ENCODE assay signal across 7 cellular contexts in the genomic region with DNA sequence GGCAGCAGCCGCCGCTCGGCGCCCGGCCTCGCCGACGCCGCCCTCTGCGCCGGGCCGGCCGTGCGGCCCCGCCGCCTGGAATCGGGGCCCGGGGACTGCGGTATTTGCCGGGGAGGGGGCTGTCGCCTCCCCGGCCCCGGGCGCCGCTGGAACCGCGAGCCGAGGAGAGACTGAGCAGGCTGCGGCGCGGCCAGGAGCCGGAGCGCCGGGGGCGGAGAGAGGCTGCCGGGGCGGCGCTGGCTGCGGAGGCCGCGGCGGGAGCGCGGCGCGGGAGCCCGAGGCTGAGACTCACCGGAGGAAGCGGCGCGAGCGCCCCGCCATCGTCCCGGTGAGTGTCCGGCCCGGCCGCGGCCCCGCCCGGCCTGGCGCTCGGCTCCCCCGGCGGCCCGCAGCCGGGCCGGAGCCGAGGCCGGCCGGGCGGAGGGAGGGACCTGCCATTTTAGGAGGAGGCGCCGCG. TPM values are rescaled to one million over a fixed set of nuclear protein-coding genes. Genes with fewer than 3 reads are reported as not detected.
DNase-seq lines count a peak whose midpoint lies in the region; ATAC-seq and TF ChIP-seq lines count a peak whose summit lies in the region.

No MANE protein-coding gene starts in this region.

- no peak overlapping the region for H2BK20ac ChIP-seq in IMR-90 (ENCODE audit: low read depth, low read length)

- no peak overlapping the region for H2BK15ac ChIP-seq in IMR-90 (ENCODE audit: low read depth, low read length)

- no peak for TF ChIP-seq RAD21 in IMR-90 (IDR thresholded peaks at IDR 0.05; ENCODE audit: low read length)

- dilution Hi-C loops in IMR-90 (cut with HindIII; ENCODE audit: low sequenced_read_pairs, unreplicated experiment), result no loop called here

- H3K27ac ChIP-seq in IMR-90 (ENCODE audit: insufficient read depth, low read length) (peak overlapping the region; percentile 99), body of pancreas (peak overlapping the region; percentile 99 to 100 (median 100)), lower lobe of right lung (peak overlapping the region; percentile 99), upper lobe of right lung (peak overlapping the region; percentile 98)

- H3K9me1 ChIP-seq in IMR-90 (ENCODE audit: insufficient read depth, low read length), result peaks cover 6% of the 10 kb centered on the region

- peak overlapping the region; percentile 99 for H2AK9ac ChIP-seq in IMR-90 (replicated peaks; ENCODE audit: low read depth, low read length, poor library complexity)

- H2BK5ac ChIP-seq in IMR-90 (ENCODE audit: low read depth, low read length, poor library complexity, severe bottlenecking), result peak overlapping the region; percentile 99

- H4K91ac ChIP-seq in IMR-90 (ENCODE audit: insufficient read depth, low read depth, low read length), result no peak overlapping the region

- H3K4me3 ChIP-seq in GM12875 (ENCODE audit: low read depth, low read length) (peak overlapping the region; percentile 98), IMR-90 (ENCODE audit: insufficient read depth, low read depth, low read length) (peak overlapping the region; percentile 96), body of pancreas (peak overlapping the region; percentile 82 to 88), lower lobe of right lung (peak overlapping the region; percentile 88), upper lobe of right lung (peak overlapping the region; percentile 70)

- H3K9me3 ChIP-seq in IMR-90 (ENCODE audit: control insufficient read depth, insufficient read depth, low read length) (no peaks in the 10 kb centered on the region), body of pancreas (no peaks in the 10 kb centered on the region), lower lobe of right lung (no peaks in the 10 kb centered on the region), upper lobe of right lung (no peaks in the 10 kb centered on the region)

- TF ChIP-seq POLR2A in IMR-90 (IDR thresholded peaks at IDR 0.05; ENCODE audit: low read depth, low read length) (no peak), body of pancreas (IDR thresholded peaks at IDR 0.05) (no peak)

- H4K20me1 ChIP-seq in IMR-90 (ENCODE audit: insufficient read depth, low read length), result peaks cover 34% of the 10 kb centered on the region

- POLR2A ChIA-PET in IMR-90 (lab: Charles Lee; ENCODE audit: unreplicated experiment), result no interaction called here

- H4K5ac ChIP-seq in IMR-90 (ENCODE audit: low read depth, low read length), result no peak overlapping the region

- no TSS peak for BruUV-seq in IMR-90 (replicated peaks; lab: Mats Ljungman, UMichigan)

- no peak for DNase-seq in IMR-90
- peak; percentile 33 to 47 (median 40) for DNase-seq in body of pancreas
- no peak for DNase-seq in lower lobe of right lung
- no peak for DNase-seq in upper lobe of right lung
- DNase-seq in hepatic stellate cell (ENCODE audit: low spot score), result no peak
- DNase-seq in NCI-H2081 (lab: John Stamatoyannopoulos, UW), result no peak

- in situ Hi-C loops in IMR-90 (cut with MboI; ENCODE audit: low sequenced_read_pairs), result no loop called here

- 0% methylated on average over 54 of the region's 75 CpGs; no CpG with 5 or more reads in 1 of the 2 experiments for WGBS in IMR-90 (ENCODE audit: extremely low coverage in 2 of 2, insufficient read length in 1 of 2), 2 experiments
- WGBS in body of pancreas, 2 donors, result 0% methylated on average over 51 of the region's 75 CpGs; no CpG with 5 or more reads in 1 of the 2 donors

- ATAC-seq in IMR-90 (ENCODE audit: low read depth) (no peak; the same call in 1 of the 2 replicates), body of pancreas (peak; percentile 6), lower lobe of right lung (peak in 1 of 2 donors; percentile 9), upper lobe of right lung (no peak)

- H3K9ac ChIP-seq in IMR-90 (ENCODE audit: low read depth, low read length), result peak overlapping the region; percentile 96

- H3K23ac ChIP-seq in IMR-90 (ENCODE audit: low read depth, low read length), result no peak overlapping the region

- no peak overlapping the region for H2BK120ac ChIP-seq in IMR-90 (ENCODE audit: low read depth, low read length)

- no peak overlapping the region; the same call in 1 of the 2 replicates for H3K56ac ChIP-seq in IMR-90 (ENCODE audit: extremely low read depth, insufficient read depth, low read length)

- CTCF ChIA-PET in IMR-90 (lab: Yijun Ruan, JAX), result interaction anchor here (1.0 kb wide), 1 partner anchor 95 kb away, joined by 3 read pairs; no protein-coding TSS in a partner anchor

- no peak overlapping the region for H3K4ac ChIP-seq in IMR-90 (ENCODE audit: low read depth, low read length)

- no peaks in the 10 kb centered on the region for H3K27me3 ChIP-seq in IMR-90 (ENCODE audit: control insufficient read depth, insufficient read depth, low read length)
- H3K27me3 ChIP-seq in body of pancreas, result no peaks in the 10 kb centered on the region
- H3K27me3 ChIP-seq in lower lobe of right lung (ENCODE audit: low read depth), result no peaks in the 10 kb centered on the region
- H3K27me3 ChIP-seq in upper lobe of right lung, result no peaks in the 10 kb centered on the region

- intact Hi-C loops in IMR-90 (cut with micrococcal nuclease), result loop anchor here (5.0 kb wide), 2 partner anchors 195 to 215 kb away; no protein-coding TSS in a partner anchor
- intact Hi-C loops in body of pancreas (cut with DNase I), result no loop called here
- intact Hi-C loops in lower lobe of right lung (cut with DNase I), result no loop called here
- intact Hi-C loops in upper lobe of right lung (cut with DNase I), result no loop called here

- peaks cover 7 to 24% of the 10 kb centered on the region in 2 experiments; a peak in 2 of 4 replicates for H3K79me1 ChIP-seq in IMR-90 (ENCODE audit: low read depth in 1 of 2, low read length in 2 of 2)

- no peak overlapping the region for H3K18ac ChIP-seq in IMR-90 (ENCODE audit: low read depth, low read length)

- no peak overlapping the region for H3K14ac ChIP-seq in IMR-90 (replicated peaks; ENCODE audit: low read depth, low read length)

- TF ChIP-seq CTCF in GM12875 (IDR thresholded peaks at IDR 0.05; ENCODE audit: borderline replicate concordance, insufficient read depth, low read depth, low read length), result no peak
- no peak for TF ChIP-seq CTCF in IMR-90 (conservative IDR thresholded peaks at IDR 0.05; ENCODE audit: low read depth, low read length)
- TF ChIP-seq CTCF in body of pancreas (IDR thresholded peaks at IDR 0.05), result no peak
- no peak for TF ChIP-seq CTCF in lower lobe of right lung (IDR thresholded peaks at IDR 0.05)
- no peak for TF ChIP-seq CTCF in upper lobe of right lung (IDR thresholded peaks at IDR 0.05)

- peaks cover 2% of the 10 kb centered on the region; the same call in 1 of the 2 replicates for H3K4me1 ChIP-seq in IMR-90 (ENCODE audit: control insufficient read depth, insufficient read depth, low read length)
- H3K4me1 ChIP-seq in body of pancreas, result peaks cover 45% of the 10 kb centered on the region
- H3K4me1 ChIP-seq in lower lobe of right lung, result peaks cover 49% of the 10 kb centered on the region
- peaks cover 38% of the 10 kb centered on the region for H3K4me1 ChIP-seq in upper lobe of right lung

- peak overlapping the region; percentile 89 for H2AFZ ChIP-seq in IMR-90 (replicated peaks; ENCODE audit: low read length, poor library complexity)

- no peak overlapping the region for H2AK5ac ChIP-seq in IMR-90 (ENCODE audit: low read depth, low read length)

- H3K36me3 ChIP-seq in IMR-90 (ENCODE audit: control insufficient read depth, insufficient read depth, low read length), result no peaks in the 10 kb centered on the region
- no peaks in the 10 kb centered on the region for H3K36me3 ChIP-seq in body of pancreas (replicated peaks in 1 of 2; ENCODE audit: insufficient read depth in 1 of 2, low read depth in 2 of 2)
- H3K36me3 ChIP-seq in lower lobe of right lung, result no peaks in the 10 kb centered on the region
- H3K36me3 ChIP-seq in upper lobe of right lung, result no peaks in the 10 kb centered on the region

- peak overlapping the region in 1 of 2 experiments; percentile 66; a peak in 1 of 4 replicates for H4K8ac ChIP-seq in IMR-90 (ENCODE audit: low read depth in 2 of 2, low read length in 2 of 2)

- no peak overlapping the region for H3K4me2 ChIP-seq in IMR-90 (ENCODE audit: low read depth, low read length)

TF ChIP-seq in IMR-90, 13 proteins besides CTCF, POLR2A, EP300 and RAD21 (continues in another document):
- TF ChIP-seq RFX5 (IDR thresholded peaks at IDR 0.05; ENCODE audit: low read depth, low read length) (no peak), SMC3 (IDR thresholded peaks at IDR 0.05; ENCODE audit: low read depth, low read length) (no peak), MAZ (IDR thresholded peaks at IDR 0.05; ENCODE audit: borderline replicate concordance, low read depth, low read length) (no peak), MAFK (IDR thresholded peaks at IDR 0.05; ENCODE audit: low read depth, low read length) (no peak), CHD1 (IDR thresholded peaks at IDR 0.05; ENCODE audit: low read depth, low read length) (no peak; the same call in 1 of the 2 replicates), BHLHE40 (IDR thresholded peaks at IDR 0.05; ENCODE audit: low read depth, low read length) (no peak), MXI1 (IDR thresholded peaks at IDR 0.05; ENCODE audit: borderline replicate concordance, low read depth, low read length) (no peak), NFE2L2 (IDR thresholded peaks at IDR 0.05; ENCODE audit: low read depth, low read length) (no peak), FOS (IDR thresholded peaks at IDR 0.05; ENCODE audit: low read depth, low read length) (no peak), RCOR1 (IDR thresholded peaks at IDR 0.05; ENCODE audit: insufficient replicate concordance, low read length) (no peak), CEBPB (IDR thresholded peaks at IDR 0.05; ENCODE audit: low read depth, low read length) (no peak)
- TF ChIP-seq, protein P1, sequence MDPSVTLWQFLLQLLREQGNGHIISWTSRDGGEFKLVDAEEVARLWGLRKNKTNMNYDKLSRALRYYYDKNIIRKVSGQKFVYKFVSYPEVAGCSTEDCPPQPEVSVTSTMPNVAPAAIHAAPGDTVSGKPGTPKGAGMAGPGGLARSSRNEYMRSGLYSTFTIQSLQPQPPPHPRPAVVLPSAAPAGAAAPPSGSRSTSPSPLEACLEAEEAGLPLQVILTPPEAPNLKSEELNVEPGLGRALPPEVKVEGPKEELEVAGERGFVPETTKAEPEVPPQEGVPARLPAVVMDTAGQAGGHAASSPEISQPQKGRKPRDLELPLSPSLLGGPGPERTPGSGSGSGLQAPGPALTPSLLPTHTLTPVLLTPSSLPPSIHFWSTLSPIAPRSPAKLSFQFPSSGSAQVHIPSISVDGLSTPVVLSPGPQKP (IDR thresholded peaks at IDR 0.05; ENCODE audit: borderline replicate concordance, low read depth, low read length), result no peak

RNA-seq across cellular contexts. Expression of gene DYRK1A, which starts 0.8 kb away (rescaled TPM):
- total RNA-seq in IMR-90 (2012; rRNA removed) (41.9 and 50.5 TPM in 2 replicates), body of pancreas (10 to 100 TPM; 42.5 to 44.1 TPM), lower lobe of right lung (67.7 TPM), upper lobe of right lung (70.9 TPM)
- polyA plus RNA-seq in IMR-90 (2012; rRNA removed), result 18.6 and 22.2 TPM in 2 replicates
- 3.9 and 14.0 TPM in 2 replicates for polyA plus RNA-seq in IMR-90 (2012; cell fraction: cytosol; rRNA removed)
- 55.1 and 65.8 TPM in 2 replicates for polyA plus RNA-seq in IMR-90 (2012; cell fraction: nucleus; rRNA removed; ENCODE audit: low replicate concordance)

Comparison
In these comparisons a context has a peak if more than half of its experiments do, and no peak if none do; other contexts are left out.
1. DNase-seq: peak in body of pancreas (4 of 4); none in IMR-90 (single experiment), lower lobe of right lung (single experiment), upper lobe of right lung (single experiment), hepatic stellate cell (single experiment) and NCI-H2081 (0 of 2).
2. Peak in every context shown above with its lines, with median percentiles within 50 percentile points of each other: H3K4me3 ChIP-seq and H3K27ac ChIP-seq.